Comparison of ENCODE assay signal across 13 cellular contexts in the genomic region with DNA sequence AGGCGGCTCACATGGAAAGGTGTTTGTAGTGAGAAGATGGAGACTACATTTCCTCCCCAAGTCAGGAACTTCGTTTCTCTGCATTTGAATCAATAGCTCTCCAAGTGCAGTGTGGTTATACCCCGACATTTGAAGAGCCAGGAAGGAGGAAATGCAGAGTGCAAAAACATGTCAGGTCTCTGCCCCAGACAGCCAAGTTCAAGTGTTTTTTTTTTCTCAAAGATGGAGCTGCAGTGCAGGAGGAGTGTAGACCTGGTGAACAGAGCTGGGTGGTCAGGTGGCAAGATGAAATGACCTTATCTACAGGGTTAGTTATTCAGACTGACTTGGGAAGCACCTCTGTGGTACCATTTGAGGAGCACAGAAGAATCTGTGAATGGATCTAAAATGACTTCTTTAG. TPM values are rescaled to one million over a fixed set of nuclear protein-coding genes. Genes with fewer than 3 reads are reported as not detected.
A peak's percentile ranks its signal among the peaks of the same experiment; 100 is the strongest.
DNase-seq lines count a peak whose midpoint lies in the region; ATAC-seq, FAIRE-seq and TF ChIP-seq lines count a peak whose summit lies in the region.
"Had no signal": no experiment of that assay in that cellular context is flagged by ENCODE, and none has a peak within 500 bp of the region (broad histone marks: within the 10 kb centered on the region; RNA-seq: fewer than 3 reads in every experiment).

No MANE protein-coding gene starts in this region.

- H2AFZ ChIP-seq in Loucy (ENCODE audit: low read length), result 0 out of 2 replicates have a peak overlapping the region, but pooled peaks have one; percentile 20
- H2AFZ ChIP-seq: PC-9 had no signal

- POLR2A ChIA-PET in A673 (lab: Charles Lee; ENCODE audit: low non-redundant PET), result no interaction called here

- intact Hi-C loops in A673 (cut with micrococcal nuclease; ENCODE audit: unreplicated experiment), result no loop called here

- peaks cover 70% of the 10 kb centered on the region for H3K79me2 ChIP-seq in Loucy (ENCODE audit: insufficient read depth, low read length)

- no peaks in the 10 kb centered on the region for H3K9me2 ChIP-seq in Loucy (replicated peaks; ENCODE audit: low read depth, low read length)

- no peaks in the 10 kb centered on the region for H3K36me3 ChIP-seq in Loucy (ENCODE audit: insufficient read depth, low read length)
- H3K36me3 ChIP-seq in small intestine (ENCODE audit: control insufficient read depth in 2 of 2, insufficient read depth in 2 of 2, low read length in 2 of 2), result no peaks in the 10 kb centered on the region
- H3K36me3 ChIP-seq in A673 (ENCODE audit: insufficient read depth, low read length, poor library complexity, severe bottlenecking), result no peaks in the 10 kb centered on the region

- H3K4me1 ChIP-seq in Loucy (ENCODE audit: insufficient read depth, low read length, poor library complexity, severe bottlenecking), result peaks cover 25% of the 10 kb centered on the region
- H3K4me1 ChIP-seq in small intestine (ENCODE audit: control insufficient read depth in 2 of 2, insufficient read depth in 1 of 2, low read depth in 1 of 2, low read length in 1 of 2), result peaks cover 13 to 27% of the 10 kb centered on the region in 2 donors
- peaks cover 13% of the 10 kb centered on the region for H3K4me1 ChIP-seq in A673 (ENCODE audit: insufficient read depth, low read length, poor library complexity, severe bottlenecking)

- FAIRE-seq in small intestine (lab: Jason Lieb, UNC), result no peak

- ATAC-seq in HG02885 (IDR thresholded peaks at IDR 0.05; ENCODE audit: poor library complexity, unreplicated experiment), result no peak

- no peaks in the 10 kb centered on the region for H4K20me1 ChIP-seq in Loucy (ENCODE audit: insufficient read depth, low read length, poor library complexity, severe bottlenecking)

- peaks cover 5% of the 10 kb centered on the region; the same call in 1 of the 2 replicates for H3F3A ChIP-seq in Loucy (ENCODE audit: low read depth)

- H3K27ac ChIP-seq in small intestine (ENCODE audit: low read depth in 1 of 2, low read length in 1 of 2), result peak overlapping the region; percentile 55 to 92
- H3K27ac ChIP-seq in A673 (ENCODE audit: low read depth, low read length, poor library complexity, severe bottlenecking), result no peak overlapping the region
- H3K27ac ChIP-seq: PC-9 had no signal

- DNase-seq in DMS153 (lab: John Stamatoyannopoulos, UW) (peak; percentile 31), DMS153 treated with DMSO at 0.1 percent for 48 hours (lab: John Stamatoyannopoulos, UW; ENCODE audit: unreplicated experiment) (no peak), small intestine (no peak), A673 (ENCODE audit: low spot score) (no peak), NCI-H774 (lab: John Stamatoyannopoulos, UW) (no peak)
- DNase-seq in central memory CD4-positive, alpha-beta T cell, result peak; percentile 33
- DNase-seq: 8988T; activated CD4-positive, CD25-positive, alpha-beta regulatory T cell treated with anti-CD3 and anti-CD28 coated beads, Interleukin-2, amount 50 U/mL, for 72 hours; H7; NCI-H1092; PC-9 had no signal

- 19 to 36% (median 25%) methylated on average over 3 of the region's 3 CpGs for WGBS in small intestine, 3 donors

- H3K9me3 ChIP-seq in Loucy (ENCODE audit: insufficient read depth, low read depth, low read length), result no peaks in the 10 kb centered on the region
- no peaks in the 10 kb centered on the region for H3K9me3 ChIP-seq in small intestine (ENCODE audit: control insufficient read depth, low read depth)
- H3K9me3 ChIP-seq in A673 (ENCODE audit: low read depth, low read length, poor library complexity, severe bottlenecking), result no peaks in the 10 kb centered on the region

- CTCF ChIA-PET in A673 (lab: Charles Lee), result no interaction called here

- peak overlapping the region; percentile 36 for H3K4me3 ChIP-seq in Loucy (ENCODE audit: low read length, poor library complexity, severe bottlenecking)
- no peak overlapping the region for H3K4me3 ChIP-seq in small intestine (ENCODE audit: low read depth in 1 of 2, low read length in 2 of 2)
- H3K4me3 ChIP-seq in A673 (ENCODE audit: low read depth, low read length, poor library complexity, severe bottlenecking), result no peak overlapping the region
- H3K4me3 ChIP-seq: PC-9 had no signal

- peak overlapping the region; percentile 46 for H3K4me2 ChIP-seq in Loucy (ENCODE audit: low read depth, low read length, poor library complexity, severe bottlenecking)
- H3K4me2 ChIP-seq: PC-9 had no signal

- peak overlapping the region; percentile 49 for H3K9ac ChIP-seq in Loucy (ENCODE audit: low read depth, low read length, poor library complexity, severe bottlenecking)

- no TSS peak for BruUV-seq in A673 (replicated peaks; lab: Mats Ljungman, UMichigan)

- TF ChIP-seq CTCF in Loucy (conservative IDR thresholded peaks at IDR 0.05; ENCODE audit: low read length) (no peak), A673 (conservative IDR thresholded peaks at IDR 0.05; ENCODE audit: low read depth, low read length) (no peak)

- H3K27me3 ChIP-seq in Loucy (ENCODE audit: insufficient read depth, low read length, poor library complexity, severe bottlenecking) (no peaks in the 10 kb centered on the region), small intestine (ENCODE audit: control insufficient read depth in 2 of 2, insufficient read depth in 2 of 2, low read length in 2 of 2) (no peaks in the 10 kb centered on the region), A673 (replicated peaks; ENCODE audit: insufficient read depth, low read depth, low read length, poor library complexity) (no peaks in the 10 kb centered on the region)

RNA-seq across cellular contexts. Expression of gene MLXIP, which starts 21.3 kb away (rescaled TPM):
- polyA plus RNA-seq in small intestine, result 10 to 100 TPM in 1 of 3 donors, 1 to 10 TPM in 2; 8.5 to 55.0 (median 8.6) TPM
- total RNA-seq in A673 (2021), result 32.7 and 35.8 TPM in 2 replicates

Comparison
In these comparisons a context has a peak if more than half of its experiments do, and no peak if none do; other contexts are left out.
1. DNase-seq: peak in DMS153 (single experiment) and central memory CD4-positive, alpha-beta T cell (single experiment); none in DMS153 treated with DMSO at 0.1 percent for 48 hours (single experiment), small intestine (single experiment), A673 (single experiment) and NCI-H774 (single experiment).